Comparison of ENCODE assay signal across 23 cellular contexts in genomic region chr2:3112553-3112952, GRCh38.
DNase-seq lines count a peak whose midpoint lies in the region; ATAC-seq and TF ChIP-seq lines count a peak whose summit lies in the region.
"Had no signal": no experiment of that assay in that cellular context is flagged by ENCODE, and none has a peak within 500 bp of the region (broad histone marks: within the 10 kb centered on the region; RNA-seq: fewer than 3 reads in every experiment).

No MANE protein-coding gene starts in this region.

- H3K36me3 Mint-ChIP-seq in osteocyte (ENCODE audit: unreplicated experiment): no peaks in the 10 kb centered on the region
- H3K36me3 Mint-ChIP-seq in CD4-positive, alpha-beta T cell (ENCODE audit: low read depth): no peaks in the 10 kb centered on the region
- H3K36me3 Mint-ChIP-seq: CD4-positive, alpha-beta memory T cell; CD8-positive, alpha-beta memory T cell had no signal

- TF ChIP-seq CTCF in coronary artery (IDR thresholded peaks at IDR 0.05) (no peak), osteocyte (IDR thresholded peaks at IDR 0.05) (no peak)
- no peak for TF ChIP-seq CTCF in CD4-positive, alpha-beta T cell (IDR thresholded peaks at IDR 0.05)

- no peaks in the 10 kb centered on the region for H3K27me3 ChIP-seq in CD4-positive, alpha-beta T cell (ENCODE audit: control insufficient read depth, insufficient read depth, low read length)
- H3K27me3 ChIP-seq: BE2C had no signal

- no peak overlapping the region for H3K27ac Mint-ChIP-seq in osteocyte (ENCODE audit: unreplicated experiment)
- H3K27ac Mint-ChIP-seq in CD4-positive, alpha-beta T cell: no peak overlapping the region
- H3K27ac Mint-ChIP-seq: CD4-positive, alpha-beta memory T cell; CD8-positive, alpha-beta memory T cell had no signal

- no peaks in the 10 kb centered on the region for H3K27me3 Mint-ChIP-seq in osteocyte (ENCODE audit: unreplicated experiment)
- H3K27me3 Mint-ChIP-seq in CD4-positive, alpha-beta T cell: no peaks in the 10 kb centered on the region
- H3K27me3 Mint-ChIP-seq: CD4-positive, alpha-beta memory T cell had no signal

- no peaks in the 10 kb centered on the region for H3K4me1 Mint-ChIP-seq in osteocyte (ENCODE audit: unreplicated experiment)
- H3K4me1 Mint-ChIP-seq in CD4-positive, alpha-beta T cell (ENCODE audit: low read depth): no peaks in the 10 kb centered on the region
- H3K4me1 Mint-ChIP-seq: CD4-positive, alpha-beta memory T cell; CD8-positive, alpha-beta memory T cell had no signal

- H3K27ac ChIP-seq in coronary artery: no peak overlapping the region
- H3K27ac ChIP-seq in CD4-positive, alpha-beta T cell (ENCODE audit: low read depth, low read length): no peak overlapping the region
- H3K27ac ChIP-seq: C4-2B had no signal

- CTCF ChIA-PET in CD4-positive, alpha-beta T cell (lab: Charles Lee): no interaction called here

- no peak overlapping the region for H3K4me3 Mint-ChIP-seq in osteocyte (ENCODE audit: unreplicated experiment)
- no peak overlapping the region for H3K4me3 Mint-ChIP-seq in CD4-positive, alpha-beta T cell
- H3K4me3 Mint-ChIP-seq: CD4-positive, alpha-beta memory T cell; CD8-positive, alpha-beta memory T cell had no signal

- DNase-seq in GM03348 (ENCODE audit: low spot score) (peak; percentile 1), coronary artery (ENCODE audit: low spot score) (peak; percentile 28), iPS-NIHi7 (ENCODE audit: extremely low spot score) (peak; percentile 8), osteocyte (ENCODE audit: extremely low spot score, unreplicated experiment) (peak; percentile 57), SW 1271 (lab: John Stamatoyannopoulos, UW) (no peak), NCI-H187 (lab: John Stamatoyannopoulos, UW) (no peak)
- DNase-seq in CD4-positive, alpha-beta T cell: no peak
- no peak for DNase-seq in activated naive CD4-positive, alpha-beta T cell treated with anti-CD3 and anti-CD28 coated beads, Interleukin-2, amount 50 U/mL, for 16 hours
- DNase-seq: 8988T; ACHN; BE2C; CD4-positive, alpha-beta memory T cell; CD8-positive, alpha-beta memory T cell; COR-L47; DMS 273 treated with DMSO at 0.1 percent for 48 hours; DMS153; DMS53; DMS79; DND-41; EL; GDM1 had no signal

- H3K9me3 Mint-ChIP-seq in osteocyte (ENCODE audit: unreplicated experiment): no peaks in the 10 kb centered on the region
- H3K9me3 Mint-ChIP-seq in CD4-positive, alpha-beta T cell: no peaks in the 10 kb centered on the region
- H3K9me3 Mint-ChIP-seq: CD8-positive, alpha-beta memory T cell had no signal

- ATAC-seq in CD4-positive, alpha-beta T cell (ENCODE audit: poor library complexity): no peak

- H3K4me3 ChIP-seq in coronary artery: no peak overlapping the region
- H3K4me3 ChIP-seq: BLaER1 treated with 17β-estradiol and CSF1 and Interleukin-3, amounts not matched to agents 10 nM and 100 nM had no signal

- POLR2A ChIA-PET in CD4-positive, alpha-beta T cell (lab: Charles Lee): no interaction called here

- intact Hi-C loops in CD4-positive, alpha-beta T cell (cut with DNase I, micrococcal nuclease): no loop called here

- no peaks in the 10 kb centered on the region for H3K9me3 ChIP-seq in CD4-positive, alpha-beta T cell (ENCODE audit: control insufficient read depth, low read length)
- H3K9me3 ChIP-seq: BE2C; BLaER1 treated with 17β-estradiol and CSF1 and Interleukin-3, amounts not matched to agents 10 nM and 100 nM had no signal

Comparison
In these comparisons a context has a peak if more than half of its experiments do, and no peak if none do; other contexts are left out.
1. DNase-seq: peak in GM03348 (single experiment), coronary artery (single experiment), iPS-NIHi7 (single experiment) and osteocyte (single experiment); none in SW 1271 (0 of 2), NCI-H187 (0 of 2), CD4-positive, alpha-beta T cell (0 of 10) and activated naive CD4-positive, alpha-beta T cell treated with anti-CD3 and anti-CD28 coated beads, Interleukin-2, amount 50 U/mL, for 16 hours (single experiment).